ENCODE assay signal across 10 cellular contexts in genomic region chr7:99140813-99141212, GRCh38. TPM values are rescaled to one million over a fixed set of nuclear protein-coding genes. Genes with fewer than 3 reads are reported as not detected.
DNase-seq lines count a peak whose midpoint lies in the region; ATAC-seq and TF ChIP-seq lines count a peak whose summit lies in the region.
"Had no signal": no experiment of that assay in that cellular context is flagged by ENCODE, and none has a peak within 500 bp of the region (broad histone marks: within the 10 kb centered on the region; RNA-seq: fewer than 3 reads in every experiment).

No MANE protein-coding gene starts in this region.

- TF ChIP-seq POLR2A in right lobe of liver (IDR thresholded peaks at IDR 0.05) (no peak), thyroid gland (IDR thresholded peaks at IDR 0.05) (no peak)

- peak overlapping the region; percentile 83 for H3K4me3 Mint-ChIP-seq in activated T-cell treated with anti-CD3 and anti-CD28 coated beads, Interleukin-2, amount 50 U/mL, for 24 hours

- TF ChIP-seq CTCF in ascending aorta (IDR thresholded peaks at IDR 0.05), result no peak
- no peak for TF ChIP-seq CTCF in right lobe of liver (IDR thresholded peaks at IDR 0.05)
- no peak for TF ChIP-seq CTCF in thyroid gland (IDR thresholded peaks at IDR 0.05)

- no peak for DNase-seq in activated T-cell treated with anti-CD3 and anti-CD28 coated beads, Interleukin-2, amount 50 U/mL, for 24 hours
- DNase-seq in activated T-cell treated with anti-CD3 and anti-CD28 coated beads, Interleukin-2, amount 50 U/mL, for 48 hours, result no peak
- DNase-seq in ascending aorta (ENCODE audit: low spot score in 2 of 2) (no peak), right lobe of liver (no peak), thyroid gland (no peak), NOMO-1 treated with DMSO at 0.1 percent for 48 hours (lab: John Stamatoyannopoulos, UW; ENCODE audit: unreplicated experiment) (no peak)
- DNase-seq in activated CD4-positive, alpha-beta T cell treated with anti-CD3 and anti-CD28 coated beads, Interleukin-2, amount 50 U/mL, for 4 hours, result no peak
- DNase-seq: glutamatergic neuron, SIG-M5 had no signal

- intact Hi-C loops in ascending aorta (cut with DNase I), result no loop called here
- intact Hi-C loops in right lobe of liver (cut with DNase I), result no loop called here
- intact Hi-C loops in thyroid gland (cut with DNase I), result loop anchor here (5.0 kb wide), 1 partner anchor 99 kb away; no protein-coding TSS in a partner anchor

- H3K4me1 ChIP-seq in ascending aorta, result peaks cover 9 to 40% of the 10 kb centered on the region in 2 donors
- H3K4me1 ChIP-seq in right lobe of liver, result peaks cover 0 to 30% (median 9%) of the 10 kb centered on the region in 4 donors
- peaks cover 30 to 36% of the 10 kb centered on the region in 2 donors for H3K4me1 ChIP-seq in thyroid gland

- H3K36me3 ChIP-seq in ascending aorta (no peaks in the 10 kb centered on the region), right lobe of liver (no peaks in the 10 kb centered on the region), thyroid gland (no peaks in the 10 kb centered on the region)

- H3K27ac ChIP-seq in ascending aorta, result peak overlapping the region; percentile 99 to 100
- peak overlapping the region; percentile 66 to 75 (median 71) for H3K27ac ChIP-seq in right lobe of liver
- peak overlapping the region in 2 of 3 donors; percentile 82 to 97 for H3K27ac ChIP-seq in thyroid gland

- H3K27me3 ChIP-seq in ascending aorta (no peaks in the 10 kb centered on the region), right lobe of liver (no peaks in the 10 kb centered on the region), thyroid gland (no peaks in the 10 kb centered on the region)

- ATAC-seq in right lobe of liver (no peak), HG02763 (IDR thresholded peaks at IDR 0.05; ENCODE audit: unreplicated experiment) (no peak)

- peaks cover 62% of the 10 kb centered on the region for H3K4me1 Mint-ChIP-seq in activated T-cell treated with anti-CD3 and anti-CD28 coated beads, Interleukin-2, amount 50 U/mL, for 24 hours (ENCODE audit: low read depth)

- no peaks in the 10 kb centered on the region for H3K9me3 Mint-ChIP-seq in activated T-cell treated with anti-CD3 and anti-CD28 coated beads, Interleukin-2, amount 50 U/mL, for 24 hours

- no peaks in the 10 kb centered on the region for H3K9me3 ChIP-seq in ascending aorta
- no peaks in the 10 kb centered on the region for H3K9me3 ChIP-seq in right lobe of liver
- no peaks in the 10 kb centered on the region for H3K9me3 ChIP-seq in thyroid gland

- H3K36me3 Mint-ChIP-seq in activated T-cell treated with anti-CD3 and anti-CD28 coated beads, Interleukin-2, amount 50 U/mL, for 24 hours (ENCODE audit: low read depth), result peaks cover 12% of the 10 kb centered on the region

- WGBS in right lobe of liver (ENCODE audit: insufficient coverage, low coverage, low lambda C conversion rate, missing lambda C conversion rate), result 63% methylated on average over 6 of the region's 6 CpGs
- 87 to 90% methylated on average over 6 of the region's 6 CpGs for WGBS in thyroid gland, 2 donors

- H3K27ac Mint-ChIP-seq in activated T-cell treated with anti-CD3 and anti-CD28 coated beads, Interleukin-2, amount 50 U/mL, for 24 hours, result peak overlapping the region; percentile 76

- H3K4me3 ChIP-seq in ascending aorta, result peak overlapping the region; percentile 1 to 97
- H3K4me3 ChIP-seq in right lobe of liver, result peak overlapping the region in 1 of 3 donors; percentile 38
- no peak overlapping the region for H3K4me3 ChIP-seq in thyroid gland (replicated peaks in 1 of 3)

- H3K27me3 Mint-ChIP-seq in activated T-cell treated with anti-CD3 and anti-CD28 coated beads, Interleukin-2, amount 50 U/mL, for 24 hours, result no peaks in the 10 kb centered on the region

RNA-seq across cellular contexts. Expression of gene SMURF1, which starts 3.1 kb away (rescaled TPM):
- total RNA-seq in ascending aorta (26.5 TPM), right lobe of liver (10 to 100 TPM in 4 of 6 experiments, 1 to 10 TPM in 2; 8.8 to 14.1 (median 10.9) TPM), thyroid gland (10 to 100 TPM; 13.9 to 20.6 (median 16.7) TPM)

Comparison
In these comparisons a context has a peak if more than half of its experiments do, and no peak if none do; other contexts are left out.
1. H3K4me3 ChIP-seq: peak in ascending aorta (2 of 2); none in thyroid gland (0 of 3).
2. Peak in every context shown above with its lines, with median percentiles within 50 percentile points of each other: H3K27ac ChIP-seq.